Comparison of ENCODE assay signal across 1 cellular context in the genomic region with DNA sequence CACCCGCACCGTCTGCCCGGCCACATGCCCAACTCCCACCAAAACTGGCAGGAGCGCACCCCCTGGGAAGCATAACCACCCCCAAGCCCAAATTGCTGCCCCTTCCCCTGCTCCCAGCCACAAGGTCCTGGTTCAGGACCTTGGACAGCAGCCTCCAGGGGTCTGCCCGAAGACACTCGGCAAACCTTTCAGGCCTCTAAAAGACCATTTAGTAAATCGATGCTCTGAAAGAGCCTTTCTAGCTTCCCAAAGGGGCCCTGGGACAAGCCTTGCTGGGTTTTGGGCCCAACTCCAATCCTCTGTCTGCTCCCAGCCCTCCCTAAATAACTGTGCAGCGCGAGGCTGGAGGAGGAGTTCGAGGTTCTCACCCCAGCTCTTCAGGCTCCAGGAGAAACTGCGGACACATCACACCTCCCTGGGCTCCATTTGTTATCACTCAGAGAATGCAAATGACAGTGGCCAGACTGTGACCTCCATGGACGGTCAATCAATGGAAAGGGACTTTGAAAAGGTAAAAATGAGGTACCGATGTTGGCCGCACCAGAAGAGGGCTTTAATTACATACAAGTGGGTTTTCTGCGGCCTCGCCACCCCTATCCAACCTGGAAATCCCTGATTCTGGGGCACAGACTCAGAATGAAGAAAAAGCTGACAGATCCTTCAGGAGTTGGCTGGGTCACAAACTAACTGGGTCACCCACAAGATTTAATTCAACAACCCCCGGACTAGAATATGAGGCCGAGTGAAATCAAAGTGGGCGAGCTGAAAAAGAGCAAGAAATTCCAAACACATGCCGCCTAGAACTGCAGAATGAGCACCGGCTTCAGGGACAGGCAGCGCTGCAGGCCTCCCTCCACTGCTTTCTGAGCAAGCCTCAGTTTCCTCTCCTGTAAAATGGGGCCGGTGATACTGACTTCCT.
TF ChIP-seq lines count a peak whose summit lies in the region.

No MANE protein-coding gene starts in this region.

TF ChIP-seq in HepG2, 621 proteins besides CTCF, POLR2A, EP300 and RAD21 (continued from another document):
- TF ChIP-seq FOXC1 (CRISPR knock-in tag; IDR thresholded peaks at IDR 0.05; ENCODE audit: borderline replicate concordance) (0 out of 2 replicates have a peak, but pooled peaks have one; percentile 35), IRF2 (CRISPR knock-in tag; IDR thresholded peaks at IDR 0.05) (no peak), ATM (IDR thresholded peaks at IDR 0.05; ENCODE audit: borderline replicate concordance) (no peak), ZNF326 (CRISPR knock-in tag; IDR thresholded peaks at IDR 0.05; ENCODE audit: borderline replicate concordance) (no peak), MED8 (CRISPR knock-in tag; IDR thresholded peaks at IDR 0.05; ENCODE audit: insufficient replicate concordance) (no peak), TMF1 (CRISPR knock-in tag; IDR thresholded peaks at IDR 0.05; ENCODE audit: low read depth) (no peak), ZNF510 (CRISPR knock-in tag; IDR thresholded peaks at IDR 0.05; ENCODE audit: low read depth) (no peak), RFX3 (CRISPR knock-in tag; IDR thresholded peaks at IDR 0.05) (peak; percentile 22; the same call in 1 of the 2 replicates), ZNF382 (CRISPR knock-in tag; IDR thresholded peaks at IDR 0.05; ENCODE audit: borderline replicate concordance) (no peak), ETV6 (CRISPR knock-in tag; conservative IDR thresholded peaks at IDR 0.05) (0 out of 2 replicates have a peak, but pooled peaks have one; percentile 42)
- TF ChIP-seq, protein P1, sequence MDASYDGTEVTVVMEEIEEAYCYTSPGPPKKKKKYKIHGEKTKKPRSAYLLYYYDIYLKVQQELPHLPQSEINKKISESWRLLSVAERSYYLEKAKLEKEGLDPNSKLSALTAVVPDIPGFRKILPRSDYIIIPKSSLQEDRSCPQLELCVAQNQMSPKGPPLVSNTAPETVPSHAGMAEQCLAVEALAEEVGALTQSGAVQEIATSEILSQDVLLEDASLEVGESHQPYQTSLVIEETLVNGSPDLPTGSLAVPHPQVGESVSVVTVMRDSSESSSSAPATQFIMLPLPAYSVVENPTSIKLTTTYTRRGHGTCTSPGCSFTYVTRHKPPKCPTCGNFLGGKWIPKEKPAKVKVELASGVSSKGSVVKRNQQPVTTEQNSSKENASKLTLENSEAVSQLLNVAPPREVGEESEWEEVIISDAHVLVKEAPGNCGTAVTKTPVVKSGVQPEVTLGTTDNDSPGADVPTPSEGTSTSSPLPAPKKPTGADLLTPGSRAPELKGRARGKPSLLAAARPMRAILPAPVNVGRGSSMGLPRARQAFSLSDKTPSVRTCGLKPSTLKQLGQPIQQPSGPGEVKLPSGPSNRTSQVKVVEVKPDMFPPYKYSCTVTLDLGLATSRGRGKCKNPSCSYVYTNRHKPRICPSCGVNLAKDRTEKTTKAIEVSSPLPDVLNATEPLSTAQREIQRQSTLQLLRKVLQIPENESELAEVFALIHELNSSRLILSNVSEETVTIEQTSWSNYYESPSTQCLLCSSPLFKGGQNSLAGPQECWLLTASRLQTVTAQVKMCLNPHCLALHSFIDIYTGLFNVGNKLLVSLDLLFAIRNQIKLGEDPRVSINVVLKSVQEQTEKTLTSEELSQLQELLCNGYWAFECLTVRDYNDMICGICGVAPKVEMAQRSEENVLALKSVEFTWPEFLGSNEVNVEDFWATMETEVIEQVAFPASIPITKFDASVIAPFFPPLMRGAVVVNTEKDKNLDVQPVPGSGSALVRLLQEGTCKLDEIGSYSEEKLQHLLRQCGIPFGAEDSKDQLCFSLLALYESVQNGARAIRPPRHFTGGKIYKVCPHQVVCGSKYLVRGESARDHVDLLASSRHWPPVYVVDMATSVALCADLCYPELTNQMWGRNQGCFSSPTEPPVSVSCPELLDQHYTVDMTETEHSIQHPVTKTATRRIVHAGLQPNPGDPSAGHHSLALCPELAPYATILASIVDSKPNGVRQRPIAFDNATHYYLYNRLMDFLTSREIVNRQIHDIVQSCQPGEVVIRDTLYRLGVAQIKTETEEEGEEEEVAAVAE (CRISPR knock-in tag; IDR thresholded peaks at IDR 0.05; ENCODE audit: borderline replicate concordance), result peak; percentile 79; the same call in 1 of the 2 replicates
- TF ChIP-seq, protein P2, sequence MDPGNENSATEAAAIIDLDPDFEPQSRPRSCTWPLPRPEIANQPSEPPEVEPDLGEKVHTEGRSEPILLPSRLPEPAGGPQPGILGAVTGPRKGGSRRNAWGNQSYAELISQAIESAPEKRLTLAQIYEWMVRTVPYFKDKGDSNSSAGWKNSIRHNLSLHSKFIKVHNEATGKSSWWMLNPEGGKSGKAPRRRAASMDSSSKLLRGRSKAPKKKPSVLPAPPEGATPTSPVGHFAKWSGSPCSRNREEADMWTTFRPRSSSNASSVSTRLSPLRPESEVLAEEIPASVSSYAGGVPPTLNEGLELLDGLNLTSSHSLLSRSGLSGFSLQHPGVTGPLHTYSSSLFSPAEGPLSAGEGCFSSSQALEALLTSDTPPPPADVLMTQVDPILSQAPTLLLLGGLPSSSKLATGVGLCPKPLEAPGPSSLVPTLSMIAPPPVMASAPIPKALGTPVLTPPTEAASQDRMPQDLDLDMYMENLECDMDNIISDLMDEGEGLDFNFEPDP (CRISPR knock-in tag; conservative IDR thresholded peaks at IDR 0.05), result no peak
